Comparison of ENCODE assay signal across 16 cellular contexts in the genomic region with DNA sequence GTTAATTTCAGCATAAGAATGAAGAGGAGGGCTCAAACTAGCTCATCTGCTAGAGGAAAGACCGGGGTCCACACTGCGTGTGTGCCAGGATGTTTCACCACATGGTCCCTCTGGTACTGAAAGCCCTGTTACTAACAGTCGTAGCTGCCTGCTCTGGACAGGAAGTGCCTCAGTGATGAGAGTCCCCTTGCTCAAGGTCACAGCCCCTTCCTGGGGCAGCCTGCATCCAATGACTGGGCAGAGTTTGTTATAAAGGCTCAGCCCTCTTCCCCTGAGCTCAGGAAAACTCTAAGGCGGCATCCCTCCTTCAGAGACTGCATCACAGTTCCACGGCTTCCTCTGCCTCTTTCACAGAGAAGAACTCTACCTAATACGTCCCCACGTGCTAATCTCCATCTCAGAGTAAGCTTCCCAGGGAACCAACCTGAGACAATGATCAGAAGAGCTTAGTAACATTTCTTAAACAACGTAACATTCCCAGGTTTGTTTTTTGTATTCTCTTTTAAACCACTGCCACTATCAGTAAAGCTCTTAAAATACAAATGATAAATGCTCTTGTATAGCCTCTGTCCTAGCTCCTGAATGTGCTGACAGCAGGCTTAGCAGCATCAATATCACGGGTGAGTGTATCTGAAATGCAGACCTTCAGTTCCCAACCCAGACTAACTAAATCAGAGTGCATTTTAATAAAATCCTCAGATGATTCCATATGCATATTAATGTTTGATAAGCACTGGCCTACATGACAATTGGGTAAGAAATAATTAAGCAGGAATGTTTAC. TPM values are rescaled to one million over a fixed set of nuclear protein-coding genes. Genes with fewer than 3 reads are reported as not detected.
A peak's percentile ranks its signal among the peaks of the same experiment; 100 is the strongest.
DNase-seq lines count a peak whose midpoint lies in the region; TF ChIP-seq lines count a peak whose summit lies in the region.
"Had no signal": no experiment of that assay in that cellular context is flagged by ENCODE, and none has a peak within 500 bp of the region (broad histone marks: within the 10 kb centered on the region; RNA-seq: fewer than 3 reads in every experiment).

No MANE protein-coding gene starts in this region.

- H3K9ac ChIP-seq in NT2/D1 (ENCODE audit: insufficient read length, low read depth) (no peak overlapping the region), mucosa of rectum (ENCODE audit: low read depth in 1 of 2, low read length in 2 of 2) (peak overlapping the region; percentile 17 to 49)
- H3K9ac ChIP-seq: BLaER1 had no signal

- WGBS in tibial nerve, 2 donors: 64 to 66% methylated on average over 9 of the region's 9 CpGs

- TF ChIP-seq EP300 in tibial nerve (IDR thresholded peaks at IDR 0.05): no peak

- in situ Hi-C loops in G401 (cut with HindIII; ENCODE audit: low sequenced_read_pairs): no loop called here

- peaks cover 3% of the 10 kb centered on the region for H3K4me1 ChIP-seq in NT2/D1 (ENCODE audit: insufficient read depth, insufficient read length)
- H3K4me1 ChIP-seq in mucosa of rectum (ENCODE audit: control insufficient read depth in 2 of 2, insufficient read depth in 2 of 2, low read length in 2 of 2): peaks cover 33 to 68% of the 10 kb centered on the region in 2 donors
- no peaks in the 10 kb centered on the region for H3K4me1 ChIP-seq in tibial nerve
- H3K4me1 ChIP-seq: BLaER1 had no signal

- TF ChIP-seq CTCF in fibroblast of mammary gland (conservative IDR thresholded peaks at IDR 0.05; ENCODE audit: control insufficient read depth, insufficient read depth, low read depth, low read length) (no peak), tibial nerve (IDR thresholded peaks at IDR 0.05) (no peak)

- H3K36me3 ChIP-seq in NT2/D1 (ENCODE audit: insufficient read depth, insufficient read length, low read length) (no peaks in the 10 kb centered on the region), mucosa of rectum (ENCODE audit: control insufficient read depth in 2 of 2, insufficient read depth in 2 of 2, low read length in 2 of 2) (no peaks in the 10 kb centered on the region), tibial nerve (no peaks in the 10 kb centered on the region)
- H3K36me3 ChIP-seq: BLaER1, upper lobe of right lung had no signal

- no peaks in the 10 kb centered on the region for H3K27me3 ChIP-seq in NT2/D1 (ENCODE audit: insufficient read depth, insufficient read length)
- no peaks in the 10 kb centered on the region for H3K27me3 ChIP-seq in mucosa of rectum (ENCODE audit: control insufficient read depth in 2 of 2, insufficient read depth in 2 of 2, low read length in 2 of 2)
- no peaks in the 10 kb centered on the region for H3K27me3 ChIP-seq in tibial nerve
- H3K27me3 ChIP-seq: BLaER1, upper lobe of right lung had no signal

- H3K9me3 ChIP-seq in NT2/D1 (ENCODE audit: insufficient read depth, low read length) (no peaks in the 10 kb centered on the region), mucosa of rectum (ENCODE audit: control insufficient read depth in 2 of 2, low read length in 2 of 2) (no peaks in the 10 kb centered on the region), tibial nerve (no peaks in the 10 kb centered on the region)
- H3K9me3 ChIP-seq: BLaER1, upper lobe of right lung had no signal

- no peak for TF ChIP-seq POLR2A in tibial nerve (IDR thresholded peaks at IDR 0.05)

- peak; percentile 82 for DNase-seq in G401 (ENCODE audit: low spot score)
- peak; percentile 27 for DNase-seq in NT2/D1 (ENCODE audit: low read depth, low spot score)
- DNase-seq in fibroblast of mammary gland (ENCODE audit: low read depth): peak; percentile 3
- DNase-seq in mesenteric fat pad (ENCODE audit: low spot score): no peak
- DNase-seq in COR-L47 (lab: John Stamatoyannopoulos, UW): no peak
- DNase-seq in NOMO-1 treated with dmso at 0.1 percent for 144 hours (lab: John Stamatoyannopoulos, UW; ENCODE audit: unreplicated experiment): no peak
- no peak for DNase-seq in tibial nerve (ENCODE audit: low spot score in 2 of 2)
- DNase-seq: activated CD4-positive, alpha-beta T cell treated with anti-CD3 and anti-CD28 coated beads for 48 hours; activated T-cell treated with anti-CD3 and anti-CD28 coated beads, Interleukin-2, amount 50 U/mL, for 4 hours; anterior cingulate cortex; KBM-7; NCI-H146; NCI-H510A; upper lobe of right lung had no signal

- H3K4me3 ChIP-seq in NT2/D1 (ENCODE audit: insufficient read length, low read depth) (no peak overlapping the region), fibroblast of mammary gland (ENCODE audit: control insufficient read depth, low read depth, low read length) (no peak overlapping the region), mucosa of rectum (ENCODE audit: low read length in 2 of 2) (peak overlapping the region; percentile 13 to 17), tibial nerve (no peak overlapping the region)
- H3K4me3 ChIP-seq: BLaER1, upper lobe of right lung had no signal

- H3K27ac ChIP-seq in mucosa of rectum (ENCODE audit: low read depth in 2 of 2, low read length in 2 of 2) (peak overlapping the region; percentile 59 to 85), tibial nerve (no peak overlapping the region)
- H3K27ac ChIP-seq: BLaER1, upper lobe of right lung had no signal

RNA-seq across cellular contexts. Expression of a gene that starts 38.0 kb away (rescaled TPM):
- total RNA-seq in G401 (2014; rRNA removed; shearing (Covaris generic)): 99.3 and 135 TPM in 2 replicates
- total RNA-seq in mesenteric fat pad (192 TPM), tibial nerve (100 to 1,000 TPM; 226 to 325 (median 267) TPM)

Comparison
In these comparisons a context has a peak if more than half of its experiments do, and no peak if none do; other contexts are left out.
1. DNase-seq: peak in G401 (single experiment), NT2/D1 (single experiment) and fibroblast of mammary gland (single experiment); none in mesenteric fat pad (single experiment), COR-L47 (single experiment), NOMO-1 treated with dmso at 0.1 percent for 144 hours (single experiment) and tibial nerve (0 of 2).
2. H3K4me3 ChIP-seq: peak in mucosa of rectum (2 of 2); none in NT2/D1 (single experiment), fibroblast of mammary gland (single experiment) and tibial nerve (0 of 4).
3. H3K27ac ChIP-seq: peak in mucosa of rectum (2 of 2); none in tibial nerve (0 of 4).